In genomic region chr7:43481905-43482678, GRCh38 we compare ENCODE assay signal across 19 cellular contexts.
A peak's percentile ranks its signal among the peaks of the same experiment; 100 is the strongest.
DNase-seq lines count a peak whose midpoint lies in the region; ATAC-seq and TF ChIP-seq lines count a peak whose summit lies in the region.
"Had no signal": no experiment of that assay in that cellular context is flagged by ENCODE, and none has a peak within 500 bp of the region (broad histone marks: within the 10 kb centered on the region; RNA-seq: fewer than 3 reads in every experiment).

No MANE protein-coding gene starts in this region.

- TF ChIP-seq CTCF in AG10803 (conservative IDR thresholded peaks at IDR 0.05; ENCODE audit: low read length) = no peak
- no peak for TF ChIP-seq CTCF in mesothelial cell of epicardium (IDR thresholded peaks at IDR 0.05; ENCODE audit: unreplicated experiment)

- TF ChIP-seq RAD21 in Ishikawa (IDR thresholded peaks at IDR 0.05; ENCODE audit: low read depth) = no peak

- H3K4me1 Mint-ChIP-seq in mesothelial cell of epicardium (peaks cover 35% of the 10 kb centered on the region), immature natural killer cell (no peaks in the 10 kb centered on the region)
- peaks cover 2% of the 10 kb centered on the region for H3K4me1 Mint-ChIP-seq in T-helper 2 cell treated with Interferon-gamma antibody and Interleukin-4, amounts not matched to agents 5 μg/mL and 100 μg/mL, for 36 hours (ENCODE audit: low read depth)

- ATAC-seq in GM21529 (IDR thresholded peaks at IDR 0.05; ENCODE audit: unreplicated experiment) = no peak
- ATAC-seq: activated T-cell treated with anti-CD3 and anti-CD28 coated beads, Interleukin-2, amount 50 U/mL, for 72 hours; left colon had no signal

- H3K9me3 Mint-ChIP-seq in mesothelial cell of epicardium (peaks cover 3% of the 10 kb centered on the region), immature natural killer cell (no peaks in the 10 kb centered on the region)
- H3K9me3 Mint-ChIP-seq in T-helper 2 cell treated with Interferon-gamma antibody and Interleukin-4, amounts not matched to agents 5 μg/mL and 100 μg/mL, for 36 hours = no peaks in the 10 kb centered on the region
- H3K9me3 Mint-ChIP-seq: activated T-cell treated with anti-CD3 and anti-CD28 coated beads, Interleukin-2, amount 50 U/mL, for 72 hours had no signal

- H3K4me3 ChIP-seq in AG10803 (ENCODE audit: low read length) = no peak overlapping the region
- H3K4me3 ChIP-seq: tibial artery had no signal

- no peak overlapping the region for H3K4me3 Mint-ChIP-seq in mesothelial cell of epicardium
- no peak overlapping the region for H3K4me3 Mint-ChIP-seq in T-helper 2 cell treated with Interferon-gamma antibody and Interleukin-4, amounts not matched to agents 5 μg/mL and 100 μg/mL, for 36 hours
- no peak overlapping the region for H3K4me3 Mint-ChIP-seq in immature natural killer cell
- H3K4me3 Mint-ChIP-seq: activated T-cell treated with anti-CD3 and anti-CD28 coated beads, Interleukin-2, amount 50 U/mL, for 72 hours had no signal

- TF ChIP-seq EP300 in Ishikawa (IDR thresholded peaks at IDR 0.05; ENCODE audit: borderline replicate concordance) = no peak

- peak overlapping the region; percentile 91 for H3K27ac Mint-ChIP-seq in mesothelial cell of epicardium
- no peak overlapping the region for H3K27ac Mint-ChIP-seq in T-helper 2 cell treated with Interferon-gamma antibody and Interleukin-4, amounts not matched to agents 5 μg/mL and 100 μg/mL, for 36 hours
- H3K27ac Mint-ChIP-seq in immature natural killer cell = no peak overlapping the region
- H3K27ac Mint-ChIP-seq: activated T-cell treated with anti-CD3 and anti-CD28 coated beads, Interleukin-2, amount 50 U/mL, for 72 hours had no signal

- H3K36me3 Mint-ChIP-seq in mesothelial cell of epicardium (no peaks in the 10 kb centered on the region), immature natural killer cell (no peaks in the 10 kb centered on the region)
- H3K36me3 Mint-ChIP-seq in T-helper 2 cell treated with Interferon-gamma antibody and Interleukin-4, amounts not matched to agents 5 μg/mL and 100 μg/mL, for 36 hours (ENCODE audit: low read depth) = no peaks in the 10 kb centered on the region

- no peaks in the 10 kb centered on the region for H3K27me3 Mint-ChIP-seq in mesothelial cell of epicardium (ENCODE audit: low read depth)
- H3K27me3 Mint-ChIP-seq in T-helper 2 cell treated with Interferon-gamma antibody and Interleukin-4, amounts not matched to agents 5 μg/mL and 100 μg/mL, for 36 hours (ENCODE audit: low read depth) = peaks cover 13% of the 10 kb centered on the region
- peaks cover 0 to 6% (median 6%) of the 10 kb centered on the region in 3 donors for H3K27me3 Mint-ChIP-seq in immature natural killer cell (ENCODE audit: low read depth in 3 of 3)

- DNase-seq in AG10803 (ENCODE audit: low read depth) (peak; percentile 68), dedifferentiated amniotic fluid mesenchymal stem cell (ENCODE audit: extremely low spot score) (peak; percentile 82), mesothelial cell of epicardium (ENCODE audit: low spot score in 2 of 2, unreplicated experiment in 2 of 2) (no peak), NCI-H2227 treated with DMSO at 0.1 percent for 48 hours (lab: John Stamatoyannopoulos, UW) (no peak), immature natural killer cell (no peak)
- no peak for DNase-seq in T-helper 2 cell treated with Interferon-gamma antibody and Interleukin-4, amounts not matched to agents 5 μg/mL and 100 μg/mL, for 36 hours (ENCODE audit: low spot score)
- DNase-seq: activated CD4-positive, alpha-beta T cell treated with anti-CD3 and anti-CD28 coated beads, Interleukin-2, amount 50 U/mL, for 4 hours; activated T-cell treated with anti-CD3 and anti-CD28 coated beads, Interleukin-2, amount 50 U/mL, for 72 hours; BE2C; effector CD8-positive, alpha-beta T cell; head of caudate nucleus; KBM-7; left colon; NCI-H146; NCI-H748 treated with DMSO at 0.1 percent for 48 hours; T-helper 9 cell; tibial artery had no signal

TF ChIP-seq in Ishikawa, 13 proteins besides CTCF, POLR2A, EP300 and RAD21:
- TF ChIP-seq TEAD4 (IDR thresholded peaks at IDR 0.05) = peak; percentile 73
- TF ChIP-seq NFIC (IDR thresholded peaks at IDR 0.05) = peak; percentile 58
- no peak for TF ChIP-seq TAF1 (IDR thresholded peaks at IDR 0.05; ENCODE audit: low read depth)
TF ChIP-seq in Ishikawa: peak in this region for 2.

Comparison
In these comparisons a context has a peak if more than half of its experiments do, and no peak if none do; other contexts are left out.
1. DNase-seq: peak in AG10803 (single experiment) and dedifferentiated amniotic fluid mesenchymal stem cell (single experiment); none in mesothelial cell of epicardium (0 of 2), T-helper 2 cell treated with Interferon-gamma antibody and Interleukin-4, amounts not matched to agents 5 μg/mL and 100 μg/mL, for 36 hours (single experiment), NCI-H2227 treated with DMSO at 0.1 percent for 48 hours (single experiment) and immature natural killer cell (0 of 3).